Comparison of ENCODE assay signal across 26 cellular contexts in the genomic region with DNA sequence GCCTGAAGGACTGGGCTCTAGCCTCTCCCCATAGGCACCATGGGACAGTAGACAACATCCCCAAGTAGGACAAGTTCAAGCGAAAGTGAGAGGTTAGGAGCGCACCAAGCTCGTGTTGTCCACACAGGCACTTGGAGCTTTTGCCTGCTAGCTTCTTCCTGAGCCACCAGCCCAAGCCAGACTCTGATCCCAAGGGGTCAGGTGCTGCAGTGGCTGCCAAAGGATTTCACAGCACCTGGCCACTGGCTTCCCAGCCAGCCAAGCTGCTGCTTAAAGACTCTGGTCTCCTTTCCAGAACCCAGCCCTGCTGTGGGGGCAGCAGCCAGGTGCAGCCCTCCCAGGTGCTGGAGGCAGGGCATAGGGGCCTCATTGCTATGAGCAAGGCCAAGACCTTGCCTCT.
"Had no signal": no experiment of that assay in that cellular context is flagged by ENCODE, and none has a peak within 500 bp of the region (broad histone marks: within the 10 kb centered on the region; RNA-seq: fewer than 3 reads in every experiment).

No MANE protein-coding gene starts in this region.

- H3K9me3 ChIP-seq: adrenal gland, breast epithelium, colonic mucosa, MG63, Peyer's patch, SJCRH30, SK-N-SH had no signal

- H3K27ac ChIP-seq: adrenal gland, breast epithelium, colonic mucosa, Peyer's patch, RWPE1, SJCRH30 had no signal

- H3K4me1 ChIP-seq: adrenal gland, breast epithelium, colonic mucosa, Peyer's patch, SJCRH30 had no signal

- H3K27me3 ChIP-seq: adrenal gland, breast epithelium, colonic mucosa, MG63, Peyer's patch, SJCRH30 had no signal

- H3K4me3 ChIP-seq: adrenal gland, breast epithelium, colonic mucosa, MG63, Peyer's patch, SJCRH30 had no signal

- ATAC-seq: activated CD8-positive, alpha-beta T cell treated with anti-CD3 and anti-CD28 coated beads, Interleukin-2, amount 10 ng/mL, durations not matched to agents 7 days and 5 days; WTC11 had no signal

- H3K36me3 ChIP-seq: adrenal gland, breast epithelium, colonic mucosa, MG63, Peyer's patch, SJCRH30 had no signal

- H3K9ac ChIP-seq: SK-N-SH had no signal

- H3K4me2 ChIP-seq: SK-N-SH had no signal

- DNase-seq: activated CD4-positive, alpha-beta T cell treated with anti-CD3 and anti-CD28 coated beads for 48 hours; activated CD4-positive, alpha-beta T cell treated with anti-CD3 and anti-CD28 coated beads, Interleukin-2, amount 50 U/mL, for 4 hours; activated CD4-positive, CD25-positive, alpha-beta regulatory T cell treated with anti-CD3 and anti-CD28 coated beads, Interleukin-2, amount 50 U/mL, for 72 hours; activated CD8-positive, alpha-beta memory T cell treated with anti-CD3 and anti-CD28 coated beads, Interleukin-2, amount 50 U/mL, for 48 hours; activated CD8-positive, alpha-beta T cell treated with anti-CD3 and anti-CD28 coated beads, Interleukin-2, amount 10 ng/mL, durations not matched to agents 7 days and 5 days; activated naive CD4-positive, alpha-beta T cell treated with anti-CD3 and anti-CD28 coated beads, Interleukin-2, amount 50 U/mL, for 16 hours; activated naive CD8-positive, alpha-beta T cell treated with anti-CD3 and anti-CD28 coated beads, Interleukin-2, amount 10 ng/mL, durations not matched to agents 7 days and 5 days; activated T-cell treated with anti-CD3 and anti-CD28 coated beads, Interleukin-2, amount 50 U/mL, for 1 hour; aorta; caudate nucleus; colonic mucosa; MG63; NCI-H1048; NCI-H1417 treated with DMSO at 0.1 percent for 48 hours; NCI-H187 treated with DMSO at 0.1 percent for 48 hours; NCI-H2081 treated with DMSO at 0.1 percent for 48 hours; NCI-H446; NCI-H748 treated with DMSO at 0.1 percent for 48 hours; Peyer's patch; Right ventricle myocardium superior; SJCRH30; SK-N-SH had no signal
